In the genomic region with DNA sequence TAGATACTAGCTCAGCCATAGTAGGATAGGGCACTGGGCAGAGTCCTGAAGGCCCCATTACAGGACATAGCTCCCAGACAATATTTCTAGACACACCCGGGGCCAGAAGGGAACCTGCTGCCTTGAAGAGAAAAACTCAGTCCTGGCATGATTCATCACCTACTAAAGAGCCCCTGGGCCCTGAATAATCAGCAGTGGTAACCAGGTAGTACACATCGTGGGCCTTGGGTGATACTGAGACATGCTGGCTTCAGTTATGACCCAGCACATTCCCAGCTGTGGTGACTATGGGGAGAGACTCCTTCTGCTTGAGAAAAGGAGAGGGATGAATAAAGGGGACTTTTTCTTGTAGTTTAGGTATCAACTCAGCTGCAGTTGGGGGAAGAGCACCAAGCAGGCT, we compare ENCODE assay signal across 21 cellular contexts.
DNase-seq lines count a peak whose midpoint lies in the region; ATAC-seq, FAIRE-seq and TF ChIP-seq lines count a peak whose summit lies in the region.
"Had no signal": no experiment of that assay in that cellular context is flagged by ENCODE, and none has a peak within 500 bp of the region (broad histone marks: within the 10 kb centered on the region; RNA-seq: fewer than 3 reads in every experiment).

No MANE protein-coding gene starts in this region.

- no peaks in the 10 kb centered on the region for H3K79me2 ChIP-seq in K562 (ENCODE audit: control insufficient read depth, insufficient read depth, low read length)

- no peaks in the 10 kb centered on the region for H4K20me1 ChIP-seq in K562 (replicated peaks; ENCODE audit: control insufficient read depth, insufficient read depth, low read length)

- 33% methylated on average over 1 of the region's 2 CpGs for WGBS in K562 (ENCODE audit: insufficient coverage, low coverage, missing lambda C conversion rate)

- H3K4me1 Mint-ChIP-seq in activated naive CD4-positive, alpha-beta T cell treated with anti-CD3 and anti-CD28 coated beads for 36 hours (ENCODE audit: low read depth), result no peaks in the 10 kb centered on the region
- no peaks in the 10 kb centered on the region for H3K4me1 Mint-ChIP-seq in activated naive CD4-positive, alpha-beta T cell treated with anti-CD3 and anti-CD28 coated beads, Interleukin-2, amount 10 ng/mL, durations not matched to agents 7 days and 5 days
- H3K4me1 Mint-ChIP-seq: CD4-positive, alpha-beta memory T cell had no signal

- H3K27ac ChIP-seq in K562 (ENCODE audit: extremely low read depth, low read depth, low read length), result no peak overlapping the region
- no peak overlapping the region for H3K27ac ChIP-seq in foreskin keratinocyte
- no peak overlapping the region for H3K27ac ChIP-seq in left lung
- H3K27ac ChIP-seq: GM23248 had no signal

- H3K36me3 ChIP-seq in K562 (ENCODE audit: control insufficient read depth, insufficient read depth, low read length), result no peaks in the 10 kb centered on the region
- no peaks in the 10 kb centered on the region for H3K36me3 ChIP-seq in left lung

- H3K4me1 ChIP-seq in K562 (replicated peaks in 1 of 2; ENCODE audit: control insufficient read depth in 2 of 2, insufficient read depth in 2 of 2, low read length in 2 of 2), result peaks cover 5 to 19% of the 10 kb centered on the region in 2 experiments; a peak in 3 of 5 replicates
- no peaks in the 10 kb centered on the region for H3K4me1 ChIP-seq in foreskin keratinocyte
- H3K4me1 ChIP-seq in left lung, result no peaks in the 10 kb centered on the region

- no peaks in the 10 kb centered on the region for H3K9me1 ChIP-seq in K562 (ENCODE audit: control insufficient read depth, insufficient read depth, low read length)

- no TSS peak for BruUV-seq in K562 (replicated peaks; lab: Mats Ljungman, UMichigan)

- no peak overlapping the region for H3K4me3 Mint-ChIP-seq in activated naive CD4-positive, alpha-beta T cell treated with anti-CD3 and anti-CD28 coated beads for 36 hours
- H3K4me3 Mint-ChIP-seq in activated naive CD4-positive, alpha-beta T cell treated with anti-CD3 and anti-CD28 coated beads, Interleukin-2, amount 10 ng/mL, durations not matched to agents 7 days and 5 days, result no peak overlapping the region
- H3K4me3 Mint-ChIP-seq: CD4-positive, alpha-beta memory T cell had no signal

- no peak for TF ChIP-seq EP300 in K562 (IDR thresholded peaks at IDR 0.05; ENCODE audit: low read length)

- POLR2A ChIA-PET in K562 (lab: Yijun Ruan, JAX), result no interaction called here

- FAIRE-seq in K562 (lab: Jason Lieb, UNC), result peak; percentile 26
- FAIRE-seq: GM12891, GM18507, H1 had no signal

- H3K9ac ChIP-seq in K562 (ENCODE audit: insufficient read depth in 1 of 2, low read depth in 2 of 2, low read length in 2 of 2), result no peak overlapping the region
- H3K9ac ChIP-seq: GM23248 had no signal

- peak; percentile 5 for DNase-seq in activated naive CD4-positive, alpha-beta T cell treated with anti-CD3 and anti-CD28 coated beads for 36 hours
- DNase-seq in activated naive CD4-positive, alpha-beta T cell treated with anti-CD3 and anti-CD28 coated beads, Interleukin-2, amount 10 ng/mL, durations not matched to agents 7 days and 5 days, result no peak
- peak in 1 of 4 experiments; percentile 15 for DNase-seq in K562 (ENCODE audit: extremely low read depth in 1 of 4, low spot score in 3 of 4)
- peak; percentile 51 for DNase-seq in epithelial cell of esophagus (ENCODE audit: low read depth)
- DNase-seq in foreskin keratinocyte, result peak; percentile 1 to 24
- DNase-seq in left lung, result no peak
- no peak for DNase-seq in NCI-H2107 treated with DMSO at 0.1 percent for 48 hours (lab: John Stamatoyannopoulos, UW; ENCODE audit: unreplicated experiment)
- DNase-seq: C1 segment of cervical spinal cord; Calu3; CD4-positive, alpha-beta memory T cell; COR-L47; DMS53; DMS79 treated with DMSO at 0.1 percent for 48 hours; GF-D8; GM23248; H7; HCEC 1CT had no signal

- H3K4me2 ChIP-seq in K562 (ENCODE audit: insufficient read depth, low read length), result no peak overlapping the region

- H3K36me3 Mint-ChIP-seq in activated naive CD4-positive, alpha-beta T cell treated with anti-CD3 and anti-CD28 coated beads for 36 hours (ENCODE audit: low read depth), result no peaks in the 10 kb centered on the region
- no peaks in the 10 kb centered on the region for H3K36me3 Mint-ChIP-seq in activated naive CD4-positive, alpha-beta T cell treated with anti-CD3 and anti-CD28 coated beads, Interleukin-2, amount 10 ng/mL, durations not matched to agents 7 days and 5 days
- H3K36me3 Mint-ChIP-seq: CD4-positive, alpha-beta memory T cell had no signal

- H3K27ac Mint-ChIP-seq in activated naive CD4-positive, alpha-beta T cell treated with anti-CD3 and anti-CD28 coated beads for 36 hours, result no peak overlapping the region
- no peak overlapping the region for H3K27ac Mint-ChIP-seq in activated naive CD4-positive, alpha-beta T cell treated with anti-CD3 and anti-CD28 coated beads, Interleukin-2, amount 10 ng/mL, durations not matched to agents 7 days and 5 days

- TF ChIP-seq POLR2A in K562 (conservative IDR thresholded peaks at IDR 0.05), result no peak

- no peak overlapping the region for H2AFZ ChIP-seq in K562 (ENCODE audit: low read depth, low read length)
- H2AFZ ChIP-seq: GM23248 had no signal

- CTCF ChIA-PET in activated naive CD4-positive, alpha-beta T cell treated with anti-CD3 and anti-CD28 coated beads for 36 hours (lab: Charles Lee), result no interaction called here
- CTCF ChIA-PET in activated naive CD4-positive, alpha-beta T cell treated with anti-CD3 and anti-CD28 coated beads, Interleukin-2, amount 10 ng/mL, durations not matched to agents 7 days and 5 days (lab: Charles Lee), result no interaction called here
- CTCF ChIA-PET in K562 (lab: Yijun Ruan, JAX; ENCODE audit: low intra/inter-chr PET ratio), result no interaction called here

- TF ChIP-seq RAD21 in K562 (CRISPR knock-in tag; conservative IDR thresholded peaks at IDR 0.05 in 1 of 2, IDR thresholded peaks at IDR 0.05 in 1 of 2), result no peak

- H3K27me3 Mint-ChIP-seq in activated naive CD4-positive, alpha-beta T cell treated with anti-CD3 and anti-CD28 coated beads for 36 hours (ENCODE audit: low read depth), result no peaks in the 10 kb centered on the region
- no peaks in the 10 kb centered on the region for H3K27me3 Mint-ChIP-seq in activated naive CD4-positive, alpha-beta T cell treated with anti-CD3 and anti-CD28 coated beads, Interleukin-2, amount 10 ng/mL, durations not matched to agents 7 days and 5 days
- H3K27me3 Mint-ChIP-seq: CD4-positive, alpha-beta memory T cell had no signal

- no peaks in the 10 kb centered on the region for H3K9me3 ChIP-seq in K562 (replicated peaks; ENCODE audit: control insufficient read depth, insufficient read depth, low read depth, low read length)
- H3K9me3 ChIP-seq in left lung, result no peaks in the 10 kb centered on the region

- no peaks in the 10 kb centered on the region for H3K27me3 ChIP-seq in K562 (ENCODE audit: control insufficient read depth in 2 of 2, insufficient read depth in 2 of 2, low read length in 2 of 2)
- H3K27me3 ChIP-seq in foreskin keratinocyte, result no peaks in the 10 kb centered on the region
- H3K27me3 ChIP-seq in left lung, result no peaks in the 10 kb centered on the region

- no peak for TF ChIP-seq CTCF in K562 (IDR thresholded peaks at IDR 0.05 in 2 of 3, conservative IDR thresholded peaks at IDR 0.05 in 1 of 3; ENCODE audit: insufficient read depth in 2 of 3, low read depth in 1 of 3, low read length in 3 of 3)
- no peak for TF ChIP-seq CTCF in epithelial cell of esophagus (IDR thresholded peaks at IDR 0.05; ENCODE audit: insufficient read depth, low read depth, low read length, missing control alignments)
- TF ChIP-seq CTCF in foreskin keratinocyte (conservative IDR thresholded peaks at IDR 0.05), result no peak
- no peak for TF ChIP-seq CTCF in left lung (IDR thresholded peaks at IDR 0.05)

- no peaks in the 10 kb centered on the region for H3K9me3 Mint-ChIP-seq in activated naive CD4-positive, alpha-beta T cell treated with anti-CD3 and anti-CD28 coated beads for 36 hours
- H3K9me3 Mint-ChIP-seq in activated naive CD4-positive, alpha-beta T cell treated with anti-CD3 and anti-CD28 coated beads, Interleukin-2, amount 10 ng/mL, durations not matched to agents 7 days and 5 days, result no peaks in the 10 kb centered on the region

- intact Hi-C loops in activated naive CD4-positive, alpha-beta T cell treated with anti-CD3 and anti-CD28 coated beads for 36 hours (cut with micrococcal nuclease), result no loop called here
- intact Hi-C loops in K562 (cut with micrococcal nuclease), result no loop called here
- intact Hi-C loops in left lung (cut with DNase I), result no loop called here

- peak; percentile 12; the same call in 1 of the 3 replicates for ATAC-seq in K562
- peak; percentile 67 for ATAC-seq in foreskin keratinocyte
- ATAC-seq in GM21717 (IDR thresholded peaks at IDR 0.05; ENCODE audit: unreplicated experiment), result no peak
- no peak for ATAC-seq in left lung

- in situ Hi-C loops in K562 (cut with MboI), result no loop called here

- H3K4me3 ChIP-seq in K562 (no peak overlapping the region), epithelial cell of esophagus (ENCODE audit: low read length) (no peak overlapping the region), left lung (no peak overlapping the region)
- H3K4me3 ChIP-seq: GM23248 had no signal

TF ChIP-seq in K562, 482 proteins besides CTCF, POLR2A, EP300 and RAD21 (continues in another document):
- TF ChIP-seq NBN (IDR thresholded peaks at IDR 0.05; ENCODE audit: low read depth), result no peak
- TF ChIP-seq, protein P1, sequence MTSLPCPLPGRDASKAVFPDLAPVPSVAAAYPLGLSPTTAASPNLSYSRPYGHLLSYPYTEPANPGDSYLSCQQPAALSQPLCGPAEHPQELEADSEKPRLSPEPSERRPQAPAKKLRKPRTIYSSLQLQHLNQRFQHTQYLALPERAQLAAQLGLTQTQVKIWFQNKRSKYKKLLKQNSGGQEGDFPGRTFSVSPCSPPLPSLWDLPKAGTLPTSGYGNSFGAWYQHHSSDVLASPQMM (CRISPR knock-in tag; IDR thresholded peaks at IDR 0.05), result no peak
- TF ChIP-seq TARDBP (IDR thresholded peaks at IDR 0.05), result no peak
- no peak for TF ChIP-seq FOXK2 (conservative IDR thresholded peaks at IDR 0.05 in 1 of 2, IDR thresholded peaks at IDR 0.05 in 1 of 2; ENCODE audit: low read depth in 2 of 2)
- no peak for TF ChIP-seq RUNX1 (IDR thresholded peaks at IDR 0.05; ENCODE audit: low read depth)
- TF ChIP-seq BRCA1 (IDR thresholded peaks at IDR 0.05), result no peak
- no peak for TF ChIP-seq BRCA1 (CRISPR knock-in tag; IDR thresholded peaks at IDR 0.05)
- no peak for TF ChIP-seq CXXC5 (CRISPR knock-in tag; IDR thresholded peaks at IDR 0.05)
- TF ChIP-seq CREBBP (IDR thresholded peaks at IDR 0.05; ENCODE audit: low read depth, low read length), result no peak
- no peak for TF ChIP-seq SMARCA5 (IDR thresholded peaks at IDR 0.05)
- TF ChIP-seq ZNF766 (CRISPR knock-in tag; conservative IDR thresholded peaks at IDR 0.05), result no peak
- TF ChIP-seq SAP30 (IDR thresholded peaks at IDR 0.05; ENCODE audit: borderline replicate concordance, insufficient read depth, low read depth, low read length, poor library complexity, severe bottlenecking), result no peak
- TF ChIP-seq SAFB (IDR thresholded peaks at IDR 0.05; ENCODE audit: borderline replicate concordance, low read depth, low read length), result no peak
- TF ChIP-seq ARNT (IDR thresholded peaks at IDR 0.05), result no peak

Comparison
In these comparisons a context has a peak if more than half of its experiments do, and no peak if none do; other contexts are left out.
1. DNase-seq: peak in activated naive CD4-positive, alpha-beta T cell treated with anti-CD3 and anti-CD28 coated beads for 36 hours (single experiment), epithelial cell of esophagus (single experiment) and foreskin keratinocyte (2 of 2); none in activated naive CD4-positive, alpha-beta T cell treated with anti-CD3 and anti-CD28 coated beads, Interleukin-2, amount 10 ng/mL, durations not matched to agents 7 days and 5 days (single experiment), left lung (0 of 2) and NCI-H2107 treated with DMSO at 0.1 percent for 48 hours (single experiment).
2. ATAC-seq: peak in K562 (single experiment) and foreskin keratinocyte (single experiment); none in GM21717 (single experiment) and left lung (single experiment).